Comparison of ENCODE assay signal across 31 cellular contexts in the genomic region with DNA sequence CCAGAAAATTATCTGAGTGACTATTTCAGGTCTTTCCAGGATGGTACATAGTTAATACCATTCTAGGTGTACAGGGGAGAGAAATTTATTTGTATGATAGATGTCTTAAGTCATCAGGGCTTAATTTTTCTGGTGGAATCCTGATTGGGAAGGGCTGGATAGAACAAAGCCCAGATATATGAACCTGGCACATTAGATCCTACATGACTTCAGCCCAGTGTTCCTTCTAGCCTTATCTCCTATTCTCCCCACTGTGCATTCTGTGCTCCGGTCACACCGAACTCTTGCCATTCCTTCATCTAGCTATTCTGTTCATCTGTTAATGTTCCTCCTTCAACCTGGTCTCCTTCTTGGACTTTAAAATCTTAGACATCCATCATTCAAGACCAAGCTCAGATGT.
A peak's percentile ranks its signal among the peaks of the same experiment; 100 is the strongest.
DNase-seq lines count a peak whose midpoint lies in the region; ATAC-seq, FAIRE-seq and TF ChIP-seq lines count a peak whose summit lies in the region.
"Had no signal": no experiment of that assay in that cellular context is flagged by ENCODE, and none has a peak within 500 bp of the region (broad histone marks: within the 10 kb centered on the region; RNA-seq: fewer than 3 reads in every experiment).

No MANE protein-coding gene starts in this region.

- H3K27ac ChIP-seq in CD8-positive, alpha-beta memory T cell (ENCODE audit: low read depth, low read length) = peak overlapping the region; percentile 51
- peak overlapping the region; percentile 81 for H3K27ac ChIP-seq in K562 (ENCODE audit: extremely low read depth, low read depth, low read length)
- H3K27ac ChIP-seq in psoas muscle = peak overlapping the region; percentile 97
- H3K27ac ChIP-seq in lower lobe of right lung = no peak overlapping the region
- no peak overlapping the region for H3K27ac ChIP-seq in body of pancreas

- in situ Hi-C loops in K562 (cut with MboI) = no loop called here

- H3K9me3 Mint-ChIP-seq in activated CD8-positive, alpha-beta memory T cell treated with anti-CD3 and anti-CD28 coated beads, Interleukin-2, amount 10 ng/mL, durations not matched to agents 7 days and 5 days (ENCODE audit: low read depth) = peaks cover 4% of the 10 kb centered on the region
- H3K9me3 Mint-ChIP-seq in CD8-positive, alpha-beta memory T cell = no peaks in the 10 kb centered on the region
- H3K9me3 Mint-ChIP-seq: H9, memory B cell, T-cell had no signal

- peak overlapping the region; percentile 82 for H3K27ac Mint-ChIP-seq in activated CD8-positive, alpha-beta memory T cell treated with anti-CD3 and anti-CD28 coated beads, Interleukin-2, amount 10 ng/mL, durations not matched to agents 7 days and 5 days
- peak overlapping the region in 1 of 8 donors; percentile 64 for H3K27ac Mint-ChIP-seq in CD8-positive, alpha-beta memory T cell
- H3K27ac Mint-ChIP-seq: H9, memory B cell, T-cell had no signal

- no peaks in the 10 kb centered on the region for H3K9me3 ChIP-seq in CD8-positive, alpha-beta memory T cell (ENCODE audit: low read length)
- H3K9me3 ChIP-seq in K562 (replicated peaks; ENCODE audit: control insufficient read depth, insufficient read depth, low read depth, low read length) (peaks cover 3% of the 10 kb centered on the region; the same call in 1 of the 2 replicates), psoas muscle (no peaks in the 10 kb centered on the region), lower lobe of right lung (no peaks in the 10 kb centered on the region), body of pancreas (no peaks in the 10 kb centered on the region)
- H3K9me3 ChIP-seq: BE2C, Caco-2, SJSA1, tibial nerve had no signal

- H4K20me1 ChIP-seq in K562 (replicated peaks; ENCODE audit: control insufficient read depth, insufficient read depth, low read length) = no peaks in the 10 kb centered on the region

- peak overlapping the region; percentile 24 to 67; a peak in 3 of 4 replicates for H3K9ac ChIP-seq in K562 (ENCODE audit: insufficient read depth in 1 of 2, low read depth in 2 of 2, low read length in 2 of 2)

- no peak for TF ChIP-seq POLR2A in K562 (conservative IDR thresholded peaks at IDR 0.05)
- TF ChIP-seq POLR2A in body of pancreas (IDR thresholded peaks at IDR 0.05) = no peak

- CTCF ChIA-PET in activated CD8-positive, alpha-beta memory T cell treated with anti-CD3 and anti-CD28 coated beads, Interleukin-2, amount 10 ng/mL, durations not matched to agents 7 days and 5 days (lab: Charles Lee) = interaction anchor here (1.6 to 2.4 kb wide), 4 partner anchors 15 to 108 kb away, joined by 3 to 14 read pairs (median 12); partner anchors contain the start of gene PICALM
- CTCF ChIA-PET in CD8-positive, alpha-beta memory T cell (lab: Charles Lee) = interaction anchor here (1.6 kb wide), 1 partner anchor 18 kb away, joined by 5 read pairs; no protein-coding TSS in a partner anchor
- CTCF ChIA-PET in K562 (lab: Yijun Ruan, JAX; ENCODE audit: low intra/inter-chr PET ratio) = no interaction called here

- POLR2A ChIA-PET in CD8-positive, alpha-beta memory T cell (lab: Charles Lee) = interaction anchor here (0.6 kb wide), 1 partner anchor 8 kb away, joined by 4 read pairs; no protein-coding TSS in a partner anchor
- POLR2A ChIA-PET in K562 (lab: Yijun Ruan, JAX) = interaction anchor here (0.6 to 2.6 kb wide), 8 partner anchors 11 to 123 kb away, joined by 3 to 14 read pairs (median 5); partner anchors contain the start of gene PICALM

- H3K4me1 Mint-ChIP-seq in activated CD8-positive, alpha-beta memory T cell treated with anti-CD3 and anti-CD28 coated beads, Interleukin-2, amount 10 ng/mL, durations not matched to agents 7 days and 5 days = peaks cover 30% of the 10 kb centered on the region
- H3K4me1 Mint-ChIP-seq in CD8-positive, alpha-beta memory T cell = peaks cover 5 to 10% (median 7%) of the 10 kb centered on the region in 3 donors

- TF ChIP-seq CTCF in K562 (IDR thresholded peaks at IDR 0.05 in 2 of 3, conservative IDR thresholded peaks at IDR 0.05 in 1 of 3; ENCODE audit: insufficient read depth in 2 of 3, low read depth in 1 of 3, low read length in 3 of 3) = no peak
- no peak for TF ChIP-seq CTCF in psoas muscle (IDR thresholded peaks at IDR 0.05)
- TF ChIP-seq CTCF in lower lobe of right lung (IDR thresholded peaks at IDR 0.05) = no peak
- no peak for TF ChIP-seq CTCF in body of pancreas (IDR thresholded peaks at IDR 0.05)

- H3K4me1 ChIP-seq in CD8-positive, alpha-beta memory T cell (ENCODE audit: insufficient read depth, low read length) = no peaks in the 10 kb centered on the region
- H3K4me1 ChIP-seq in K562 (replicated peaks in 1 of 2; ENCODE audit: control insufficient read depth in 2 of 2, insufficient read depth in 2 of 2, low read length in 2 of 2) = peaks cover 54 to 85% of the 10 kb centered on the region in 2 experiments
- peaks cover 28% of the 10 kb centered on the region for H3K4me1 ChIP-seq in psoas muscle
- H3K4me1 ChIP-seq in lower lobe of right lung = peaks cover 41% of the 10 kb centered on the region
- peaks cover 10% of the 10 kb centered on the region for H3K4me1 ChIP-seq in body of pancreas

- H3K4me3 Mint-ChIP-seq in activated CD8-positive, alpha-beta memory T cell treated with anti-CD3 and anti-CD28 coated beads, Interleukin-2, amount 10 ng/mL, durations not matched to agents 7 days and 5 days = no peak overlapping the region
- H3K4me3 Mint-ChIP-seq in CD8-positive, alpha-beta memory T cell = peak overlapping the region in 1 of 7 donors; percentile 4
- H3K4me3 Mint-ChIP-seq: H9, memory B cell, T-cell had no signal

- no peak for TF ChIP-seq EP300 in K562 (IDR thresholded peaks at IDR 0.05; ENCODE audit: low read length)

- no peaks in the 10 kb centered on the region for H3K27me3 ChIP-seq in CD8-positive, alpha-beta memory T cell (ENCODE audit: insufficient read depth, low read length, poor library complexity, severe bottlenecking)
- no peaks in the 10 kb centered on the region; a peak in 1 of 5 replicates for H3K27me3 ChIP-seq in K562 (ENCODE audit: control insufficient read depth in 2 of 2, insufficient read depth in 2 of 2, low read length in 2 of 2)
- H3K27me3 ChIP-seq in psoas muscle (ENCODE audit: insufficient read depth in 3 of 3, low read length in 2 of 3) = no peaks in the 10 kb centered on the region
- H3K27me3 ChIP-seq in lower lobe of right lung (ENCODE audit: low read depth) = no peaks in the 10 kb centered on the region
- H3K27me3 ChIP-seq in body of pancreas = no peaks in the 10 kb centered on the region
- H3K27me3 ChIP-seq: BE2C, SJSA1, tibial nerve had no signal

- 2% methylated on average over 2 of the region's 2 CpGs for whole genome bisulfite sequencing in K562 (ENCODE audit: insufficient coverage, low coverage, missing lambda C conversion rate)
- 93 to 98% (median 96%) methylated on average over 2 of the region's 2 CpGs for WGBS in psoas muscle, 3 donors
- 95 to 100% methylated on average over 2 of the region's 2 CpGs for WGBS in body of pancreas, 2 donors

- no peak for FAIRE-seq in K562 (lab: Jason Lieb, UNC)

- TF ChIP-seq RAD21 in K562 (CRISPR knock-in tag; conservative IDR thresholded peaks at IDR 0.05 in 1 of 2, IDR thresholded peaks at IDR 0.05 in 1 of 2) = no peak

- peaks cover 11% of the 10 kb centered on the region for H3K36me3 Mint-ChIP-seq in activated CD8-positive, alpha-beta memory T cell treated with anti-CD3 and anti-CD28 coated beads, Interleukin-2, amount 10 ng/mL, durations not matched to agents 7 days and 5 days
- H3K36me3 Mint-ChIP-seq in CD8-positive, alpha-beta memory T cell = no peaks in the 10 kb centered on the region
- H3K36me3 Mint-ChIP-seq: memory B cell, T-cell had no signal

- ATAC-seq in activated CD8-positive, alpha-beta memory T cell treated with anti-CD3 and anti-CD28 coated beads, Interleukin-2, amount 10 ng/mL, durations not matched to agents 7 days and 5 days = no peak
- ATAC-seq in K562 (peak; percentile 14), psoas muscle (no peak), lower lobe of right lung (no peak), body of pancreas (no peak)
- ATAC-seq: left cardiac atrium had no signal

- no peak overlapping the region for H2AFZ ChIP-seq in K562 (ENCODE audit: low read depth, low read length)

- intact Hi-C loops in K562 (cut with micrococcal nuclease) (loop anchor here (2.0 to 10.0 kb wide), 2 partner anchors 33 to 511 kb away; partner anchors contain the start of gene CREBZF), psoas muscle (cut with DNase I) (no loop called here), lower lobe of right lung (cut with DNase I) (no loop called here), body of pancreas (cut with DNase I) (no loop called here)

- H3K36me3 ChIP-seq in CD8-positive, alpha-beta memory T cell (ENCODE audit: insufficient read depth, low read length) = no peaks in the 10 kb centered on the region
- H3K36me3 ChIP-seq in K562 (ENCODE audit: control insufficient read depth, insufficient read depth, low read length) (no peaks in the 10 kb centered on the region; the same call in 2 of the 3 replicates), psoas muscle (ENCODE audit: insufficient read depth in 1 of 2, low read depth in 1 of 2) (no peaks in the 10 kb centered on the region), lower lobe of right lung (no peaks in the 10 kb centered on the region), body of pancreas (replicated peaks in 1 of 2; ENCODE audit: insufficient read depth in 1 of 2, low read depth in 2 of 2) (no peaks in the 10 kb centered on the region)
- H3K36me3 ChIP-seq: BE2C, SJSA1, tibial nerve had no signal

- H3K4me3 ChIP-seq in CD8-positive, alpha-beta memory T cell (ENCODE audit: low read length) = no peak overlapping the region
- H3K4me3 ChIP-seq in K562 (no peak overlapping the region), psoas muscle (no peak overlapping the region), lower lobe of right lung (no peak overlapping the region), body of pancreas (no peak overlapping the region)
- H3K4me3 ChIP-seq: coronary artery, SJSA1, tibial nerve had no signal

- peaks cover 4% of the 10 kb centered on the region for H3K9me1 ChIP-seq in K562 (ENCODE audit: control insufficient read depth, insufficient read depth, low read length)

- H3K79me2 ChIP-seq in K562 (ENCODE audit: control insufficient read depth, insufficient read depth, low read length) = peaks cover 3% of the 10 kb centered on the region; the same call in 1 of the 3 replicates

- no peak for DNase-seq in activated CD8-positive, alpha-beta memory T cell treated with anti-CD3 and anti-CD28 coated beads, Interleukin-2, amount 10 ng/mL, durations not matched to agents 7 days and 5 days
- DNase-seq in activated CD8-positive, alpha-beta memory T cell treated with anti-CD3 and anti-CD28 coated beads, Interleukin-2, amount 50 U/mL, for 4 hours = no peak
- DNase-seq in CD8-positive, alpha-beta memory T cell = no peak
- DNase-seq in K562 (ENCODE audit: extremely low read depth in 1 of 4, low spot score in 3 of 4) = peak in 1 of 4 experiments; percentile 52
- no peak for DNase-seq in psoas muscle
- DNase-seq in lower lobe of right lung = no peak
- DNase-seq in SKM-1 (lab: John Stamatoyannopoulos, UW; ENCODE audit: unreplicated experiment) = no peak
- no peak for DNase-seq in body of pancreas
- DNase-seq: ACHN; activated CD4-positive, CD25-positive, alpha-beta regulatory T cell; activated naive CD4-positive, alpha-beta T cell treated with anti-CD3 and anti-CD28 coated beads, Interleukin-2, amount 50 U/mL, for 16 hours; anterior cingulate cortex; BE2C; Caco-2; DMS79; effector memory CD4-positive, alpha-beta T cell; foreskin fibroblast; GDM1; H9; KG1; left cardiac atrium; MM.1S; NCI-H2029 treated with DMSO at 0.1 percent for 48 hours; NCI-H226; NCI-H748 treated with DMSO at 0.1 percent for 48 hours; nucleus accumbens; T-cell had no signal

- H3K27me3 Mint-ChIP-seq in activated CD8-positive, alpha-beta memory T cell treated with anti-CD3 and anti-CD28 coated beads, Interleukin-2, amount 10 ng/mL, durations not matched to agents 7 days and 5 days = no peaks in the 10 kb centered on the region
- peaks cover 2 to 7% of the 10 kb centered on the region in 2 donors for H3K27me3 Mint-ChIP-seq in CD8-positive, alpha-beta memory T cell

- no TSS peak for BruUV-seq in K562 (replicated peaks; lab: Mats Ljungman, UMichigan)

- H3K4me2 ChIP-seq in K562 (ENCODE audit: insufficient read depth, low read length) = peak overlapping the region; percentile 72

Comparison
In these comparisons a context has a peak if more than half of its experiments do, and no peak if none do; other contexts are left out.
1. H3K27ac ChIP-seq: peak in CD8-positive, alpha-beta memory T cell (single experiment), K562 (single experiment) and psoas muscle (single experiment); none in lower lobe of right lung (single experiment) and body of pancreas (0 of 4).